In the genomic region with DNA sequence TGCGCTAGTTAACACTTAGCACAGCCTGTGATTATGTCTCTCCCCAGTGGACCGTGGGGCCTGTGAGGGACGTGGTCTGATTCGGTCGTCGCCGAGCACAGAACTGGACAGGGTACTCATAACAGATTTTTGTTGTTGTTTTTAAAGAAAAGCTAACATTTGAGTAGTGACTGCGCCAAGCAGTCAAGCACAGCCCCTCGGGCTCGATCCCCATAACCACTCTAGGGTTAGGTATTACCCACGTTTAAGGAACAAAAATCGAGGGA, we compare ENCODE assay signal across 1 cellular context.
TF ChIP-seq lines count a peak whose summit lies in the region.

No MANE protein-coding gene starts in this region.

TF ChIP-seq in HepG2, 621 proteins besides CTCF, POLR2A, EP300 and RAD21:
- TF ChIP-seq, protein P1, sequence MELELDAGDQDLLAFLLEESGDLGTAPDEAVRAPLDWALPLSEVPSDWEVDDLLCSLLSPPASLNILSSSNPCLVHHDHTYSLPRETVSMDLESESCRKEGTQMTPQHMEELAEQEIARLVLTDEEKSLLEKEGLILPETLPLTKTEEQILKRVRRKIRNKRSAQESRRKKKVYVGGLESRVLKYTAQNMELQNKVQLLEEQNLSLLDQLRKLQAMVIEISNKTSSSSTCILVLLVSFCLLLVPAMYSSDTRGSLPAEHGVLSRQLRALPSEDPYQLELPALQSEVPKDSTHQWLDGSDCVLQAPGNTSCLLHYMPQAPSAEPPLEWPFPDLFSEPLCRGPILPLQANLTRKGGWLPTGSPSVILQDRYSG (CRISPR knock-in tag; IDR thresholded peaks at IDR 0.05): peak; percentile 10; the same call in 1 of the 2 replicates
- TF ChIP-seq ZKSCAN8 (CRISPR knock-in tag; IDR thresholded peaks at IDR 0.05; ENCODE audit: borderline replicate concordance) (0 out of 2 replicates have a peak, but pooled peaks have one; percentile 34), IRF9 (CRISPR knock-in tag; IDR thresholded peaks at IDR 0.05; ENCODE audit: borderline replicate concordance) (no peak), ZNF605 (CRISPR knock-in tag; IDR thresholded peaks at IDR 0.05) (0 out of 2 replicates have a peak, but pooled peaks have one; percentile 33), ETV5 (CRISPR knock-in tag; IDR thresholded peaks at IDR 0.05; ENCODE audit: borderline replicate concordance) (0 out of 2 replicates have a peak, but pooled peaks have one; percentile 1), ZBTB38 (CRISPR knock-in tag; IDR thresholded peaks at IDR 0.05) (0 out of 2 replicates have a peak, but pooled peaks have one; percentile 29), TFE3 (CRISPR knock-in tag; IDR thresholded peaks at IDR 0.05) (no peak), MAF1 (CRISPR knock-in tag; IDR thresholded peaks at IDR 0.05; ENCODE audit: borderline replicate concordance) (0 out of 2 replicates have a peak, but pooled peaks have one; percentile 3)
- TF ChIP-seq, protein P2, sequence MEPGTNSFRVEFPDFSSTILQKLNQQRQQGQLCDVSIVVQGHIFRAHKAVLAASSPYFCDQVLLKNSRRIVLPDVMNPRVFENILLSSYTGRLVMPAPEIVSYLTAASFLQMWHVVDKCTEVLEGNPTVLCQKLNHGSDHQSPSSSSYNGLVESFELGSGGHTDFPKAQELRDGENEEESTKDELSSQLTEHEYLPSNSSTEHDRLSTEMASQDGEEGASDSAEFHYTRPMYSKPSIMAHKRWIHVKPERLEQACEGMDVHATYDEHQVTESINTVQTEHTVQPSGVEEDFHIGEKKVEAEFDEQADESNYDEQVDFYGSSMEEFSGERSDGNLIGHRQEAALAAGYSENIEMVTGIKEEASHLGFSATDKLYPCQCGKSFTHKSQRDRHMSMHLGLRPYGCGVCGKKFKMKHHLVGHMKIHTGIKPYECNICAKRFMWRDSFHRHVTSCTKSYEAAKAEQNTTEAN (CRISPR knock-in tag; conservative IDR thresholded peaks at IDR 0.05): 0 out of 2 replicates have a peak, but pooled peaks have one; percentile 2
- TF ChIP-seq, protein P3, sequence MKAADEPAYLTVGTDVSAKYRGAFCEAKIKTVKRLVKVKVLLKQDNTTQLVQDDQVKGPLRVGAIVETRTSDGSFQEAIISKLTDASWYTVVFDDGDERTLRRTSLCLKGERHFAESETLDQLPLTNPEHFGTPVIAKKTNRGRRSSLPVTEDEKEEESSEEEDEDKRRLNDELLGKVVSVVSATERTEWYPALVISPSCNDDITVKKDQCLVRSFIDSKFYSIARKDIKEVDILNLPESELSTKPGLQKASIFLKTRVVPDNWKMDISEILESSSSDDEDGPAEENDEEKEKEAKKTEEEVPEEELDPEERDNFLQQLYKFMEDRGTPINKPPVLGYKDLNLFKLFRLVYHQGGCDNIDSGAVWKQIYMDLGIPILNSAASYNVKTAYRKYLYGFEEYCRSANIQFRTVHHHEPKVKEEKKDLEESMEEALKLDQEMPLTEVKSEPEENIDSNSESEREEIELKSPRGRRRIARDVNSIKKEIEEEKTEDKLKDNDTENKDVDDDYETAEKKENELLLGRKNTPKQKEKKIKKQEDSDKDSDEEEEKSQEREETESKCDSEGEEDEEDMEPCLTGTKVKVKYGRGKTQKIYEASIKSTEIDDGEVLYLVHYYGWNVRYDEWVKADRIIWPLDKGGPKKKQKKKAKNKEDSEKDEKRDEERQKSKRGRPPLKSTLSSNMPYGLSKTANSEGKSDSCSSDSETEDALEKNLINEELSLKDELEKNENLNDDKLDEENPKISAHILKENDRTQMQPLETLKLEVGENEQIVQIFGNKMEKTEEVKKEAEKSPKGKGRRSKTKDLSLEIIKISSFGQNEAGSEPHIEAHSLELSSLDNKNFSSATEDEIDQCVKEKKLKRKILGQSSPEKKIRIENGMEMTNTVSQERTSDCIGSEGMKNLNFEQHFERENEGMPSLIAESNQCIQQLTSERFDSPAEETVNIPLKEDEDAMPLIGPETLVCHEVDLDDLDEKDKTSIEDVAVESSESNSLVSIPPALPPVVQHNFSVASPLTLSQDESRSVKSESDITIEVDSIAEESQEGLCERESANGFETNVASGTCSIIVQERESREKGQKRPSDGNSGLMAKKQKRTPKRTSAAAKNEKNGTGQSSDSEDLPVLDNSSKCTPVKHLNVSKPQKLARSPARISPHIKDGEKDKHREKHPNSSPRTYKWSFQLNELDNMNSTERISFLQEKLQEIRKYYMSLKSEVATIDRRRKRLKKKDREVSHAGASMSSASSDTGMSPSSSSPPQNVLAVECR (CRISPR knock-in tag; IDR thresholded peaks at IDR 0.05; ENCODE audit: borderline replicate concordance): no peak
